In genomic region chr1:226223786-226224244, GRCh38 we compare ENCODE assay signal across 9 cellular contexts. TPM values are rescaled to one million over a fixed set of nuclear protein-coding genes. Genes with fewer than 3 reads are reported as not detected.
DNase-seq lines count a peak whose midpoint lies in the region; ATAC-seq, FAIRE-seq and TF ChIP-seq lines count a peak whose summit lies in the region.
"Had no signal": no experiment of that assay in that cellular context is flagged by ENCODE, and none has a peak within 500 bp of the region (broad histone marks: within the 10 kb centered on the region; RNA-seq: fewer than 3 reads in every experiment).

No MANE protein-coding gene starts in this region.

- peak; percentile 54 for DNase-seq in DMS79 treated with DMSO at 0.1 percent for 48 hours (lab: John Stamatoyannopoulos, UW)
- peak; percentile 58 for DNase-seq in GM19239 (ENCODE audit: insufficient read length, low spot score)
- DNase-seq in WTC11 (ENCODE audit: low spot score), result peak; percentile 69
- peak; percentile 75 for DNase-seq in germinal center (ENCODE audit: low spot score)
- DNase-seq in A172 (ENCODE audit: low spot score), result no peak
- DNase-seq in kidney glomerular epithelial cell (lab: John Stamatoyannopoulos, UW), result no peak

- no peaks in the 10 kb centered on the region for H3K9me3 Mint-ChIP-seq in WTC11

- peak overlapping the region; percentile 92 for H3K4me2 ChIP-seq in skeletal muscle satellite cell (ENCODE audit: low read length)

- H3K36me3 ChIP-seq in skeletal muscle satellite cell (ENCODE audit: insufficient read depth, low read length), result no peaks in the 10 kb centered on the region

- POLR2A ChIA-PET in WTC11 (lab: Charles Lee), result interaction anchor here (1.0 to 1.6 kb wide), 2 partner anchors 109 to 162 kb away, joined by 3 read pairs; partner anchors contain the start of gene H3-3A

- H3K27me3 ChIP-seq in skeletal muscle satellite cell (ENCODE audit: control insufficient read depth, insufficient read depth, low read length), result peaks cover 18% of the 10 kb centered on the region

- H3K4me3 ChIP-seq in skeletal muscle satellite cell (ENCODE audit: low read length), result peak overlapping the region; percentile 72

- ATAC-seq in HG03196 (IDR thresholded peaks at IDR 0.05; ENCODE audit: unreplicated experiment) (peak; percentile 52), WTC11 (peak; percentile 52)

- H3K36me3 Mint-ChIP-seq in WTC11, result no peaks in the 10 kb centered on the region

- peaks cover 22% of the 10 kb centered on the region for H3K27me3 Mint-ChIP-seq in WTC11 (ENCODE audit: low read depth)

- no peak for TF ChIP-seq CTCF in WTC11 (IDR thresholded peaks at IDR 0.05)

- FAIRE-seq in GM19239 (lab: Jason Lieb, UNC), result peak; percentile 35
- FAIRE-seq: TTC549 had no signal

- no peaks in the 10 kb centered on the region for H3K9me3 ChIP-seq in skeletal muscle satellite cell (replicated peaks; ENCODE audit: low read length)

- no peaks in the 10 kb centered on the region for H3K4me1 ChIP-seq in skeletal muscle satellite cell (ENCODE audit: control insufficient read depth, insufficient read depth, low read length)

- CTCF ChIA-PET in WTC11 (lab: Charles Lee), result interaction anchor here (0.7 to 4.1 kb wide), 8 partner anchors 9 to 181 kb away, joined by 3 to 25 read pairs (median 4); partner anchors contain the start of gene H3-3A

- H3K4me3 Mint-ChIP-seq in WTC11, result peak overlapping the region; percentile 83

- no peak overlapping the region for H3K9ac ChIP-seq in skeletal muscle satellite cell (ENCODE audit: low read depth, low read length)

- H3K4me1 Mint-ChIP-seq in WTC11, result peaks cover 29% of the 10 kb centered on the region

- H3K27ac Mint-ChIP-seq in WTC11, result no peak overlapping the region

TF ChIP-seq in WTC11, 78 proteins besides CTCF, POLR2A, EP300 and RAD21 (continues in another document):
- TF ChIP-seq ERG (CRISPR knock-in tag; IDR thresholded peaks at IDR 0.05) (no peak), IRF2 (CRISPR knock-in tag; IDR thresholded peaks at IDR 0.05; ENCODE audit: borderline replicate concordance, low read depth) (no peak), FOXP1 (CRISPR knock-in tag; IDR thresholded peaks at IDR 0.05; ENCODE audit: borderline replicate concordance) (peak; percentile 61; the same call in 1 of the 2 replicates), CREM (CRISPR knock-in tag; IDR thresholded peaks at IDR 0.05) (0 out of 2 replicates have a peak, but pooled peaks have one; percentile 33), ZNF396 (CRISPR knock-in tag; IDR thresholded peaks at IDR 0.05; ENCODE audit: borderline replicate concordance) (no peak), RORB (CRISPR knock-in tag; IDR thresholded peaks at IDR 0.05) (no peak), GRHL2 (CRISPR knock-in tag; IDR thresholded peaks at IDR 0.05; ENCODE audit: insufficient replicate concordance, severe bottlenecking) (no peak), USF1 (CRISPR knock-in tag; IDR thresholded peaks at IDR 0.05) (no peak), ZBTB43 (CRISPR knock-in tag; IDR thresholded peaks at IDR 0.05) (0 out of 2 replicates have a peak, but pooled peaks have one; percentile 18), FOXP4 (CRISPR knock-in tag; IDR thresholded peaks at IDR 0.05) (no peak), TP53 (CRISPR knock-in tag; IDR thresholded peaks at IDR 0.05) (no peak), ZNF317 (CRISPR knock-in tag; IDR thresholded peaks at IDR 0.05; ENCODE audit: borderline replicate concordance, low read depth) (0 out of 2 replicates have a peak, but pooled peaks have one; percentile 28), ZNF532 (CRISPR knock-in tag; IDR thresholded peaks at IDR 0.05; ENCODE audit: borderline replicate concordance) (no peak), SOX15 (CRISPR knock-in tag; IDR thresholded peaks at IDR 0.05) (no peak), ETV6 (CRISPR knock-in tag; IDR thresholded peaks at IDR 0.05) (peak; percentile 49; the same call in 1 of the 2 replicates), MAX (CRISPR knock-in tag; IDR thresholded peaks at IDR 0.05) (peak; percentile 58; the same call in 1 of the 2 replicates), ZNF671 (CRISPR knock-in tag; IDR thresholded peaks at IDR 0.05) (no peak), NFYB (CRISPR knock-in tag; conservative IDR thresholded peaks at IDR 0.05; ENCODE audit: low read depth) (no peak), SP1 (CRISPR knock-in tag; conservative IDR thresholded peaks at IDR 0.05) (no peak)

RNA-seq across cellular contexts. Expression of gene MIXL1, which starts 0.4 kb away (rescaled TPM):
- total RNA-seq in WTC11 (2021), result 5.1 to 6.4 TPM (median 5.6 TPM) in 3 replicates
- total RNA-seq in skeletal muscle satellite cell (2012; rRNA removed), result not detected in 2 replicates
- total RNA-seq in A172 (2014; rRNA removed; shearing (Covaris generic)), result not detected in 2 replicates

RNA-seq across cellular contexts. Expression of gene ACBD3, which starts 37.3 kb away (rescaled TPM):
- total RNA-seq in WTC11 (2021), result 30.5 to 38.9 TPM (median 31.1 TPM) in 3 replicates
- total RNA-seq in skeletal muscle satellite cell (2012; rRNA removed), result 42.6 and 51.2 TPM in 2 replicates
- 71.0 and 71.3 TPM in 2 replicates for total RNA-seq in A172 (2014; rRNA removed; shearing (Covaris generic))

Comparison
In these comparisons a context has a peak if more than half of its experiments do, and no peak if none do; other contexts are left out.
1. DNase-seq: peak in DMS79 treated with DMSO at 0.1 percent for 48 hours (single experiment), GM19239 (single experiment), WTC11 (single experiment) and germinal center (single experiment); none in A172 (single experiment) and kidney glomerular epithelial cell (single experiment).